ENCODE assay signal across 17 cellular contexts in the genomic region with DNA sequence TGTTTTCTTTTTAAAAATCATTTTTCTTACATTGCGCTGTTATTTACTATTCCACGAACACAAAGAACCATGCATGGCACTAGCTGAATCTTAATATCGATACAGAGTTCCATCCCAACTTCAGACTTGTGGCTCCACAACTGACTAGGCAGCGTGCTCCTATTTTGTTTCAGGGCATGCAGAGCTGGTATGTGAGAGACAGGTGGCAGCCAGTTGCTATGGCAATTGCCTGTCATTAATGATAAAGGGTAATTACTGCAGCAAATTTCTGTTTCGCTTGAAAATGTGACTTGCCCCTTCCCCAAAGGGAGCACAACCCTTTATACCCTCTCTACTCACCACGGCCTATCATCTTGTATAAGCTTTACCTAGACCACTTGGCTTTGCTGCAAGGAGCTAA.
DNase-seq lines count a peak whose midpoint lies in the region; ATAC-seq lines count a peak whose summit lies in the region.
"Had no signal": no experiment of that assay in that cellular context is flagged by ENCODE, and none has a peak within 500 bp of the region (broad histone marks: within the 10 kb centered on the region; RNA-seq: fewer than 3 reads in every experiment).

No MANE protein-coding gene starts in this region.

- H3K27me3 Mint-ChIP-seq in stimulated activated naive CD8-positive, alpha-beta T cell treated with anti-CD3 and anti-CD28 coated beads, Interleukin-15, amount 100 ng/mL, for 72 hours, result peaks cover 10% of the 10 kb centered on the region

- no peak overlapping the region for H3K27ac Mint-ChIP-seq in stimulated activated naive CD8-positive, alpha-beta T cell treated with anti-CD3 and anti-CD28 coated beads, Interleukin-15, amount 100 ng/mL, for 72 hours
- H3K27ac Mint-ChIP-seq: CD4-positive, alpha-beta T cell; T-helper 1 cell treated with Interleukin-12 subunit alpha and Interleukin-12 subunit beta and Interleukin-4 antibody, amounts not matched to agents 30 μg/mL and 1 μg/mL, for 36 hours had no signal

- no peaks in the 10 kb centered on the region for H3K4me1 Mint-ChIP-seq in stimulated activated naive CD8-positive, alpha-beta T cell treated with anti-CD3 and anti-CD28 coated beads, Interleukin-15, amount 100 ng/mL, for 72 hours

- no peaks in the 10 kb centered on the region for H3K9me3 Mint-ChIP-seq in stimulated activated naive CD8-positive, alpha-beta T cell treated with anti-CD3 and anti-CD28 coated beads, Interleukin-15, amount 100 ng/mL, for 72 hours
- H3K9me3 Mint-ChIP-seq: CD4-positive, alpha-beta T cell; T-helper 1 cell treated with Interleukin-12 subunit alpha and Interleukin-12 subunit beta and Interleukin-4 antibody, amounts not matched to agents 30 μg/mL and 1 μg/mL, for 36 hours had no signal

- DNase-seq in NCI-H2227 (lab: John Stamatoyannopoulos, UW; ENCODE audit: unreplicated experiment), result peak; percentile 11
- no peak for DNase-seq in NCI-H2227 treated with DMSO at 0.1 percent for 48 hours (lab: John Stamatoyannopoulos, UW)
- DNase-seq in NCI-H146 (lab: John Stamatoyannopoulos, UW), result peak; percentile 86
- peak; percentile 82 for DNase-seq in NCI-H69 (lab: John Stamatoyannopoulos, UW)
- DNase-seq in left kidney (ENCODE audit: low read depth, low spot score), result peak; percentile 39
- no peak for DNase-seq in NCI-H82 treated with DMSO at 0.1 percent for 48 hours (lab: John Stamatoyannopoulos, UW; ENCODE audit: unreplicated experiment)
- no peak for DNase-seq in stimulated activated naive CD8-positive, alpha-beta T cell treated with anti-CD3 and anti-CD28 coated beads, Interleukin-15, amount 100 ng/mL, for 72 hours
- DNase-seq: CD4-positive, alpha-beta T cell; Kasumi-1; NCI-H1105; NCI-H187 treated with DMSO at 0.1 percent for 48 hours; NCI-H2107; SIG-M5; SW 1271 had no signal

- no peak for ATAC-seq in stimulated activated naive CD8-positive, alpha-beta T cell treated with anti-CD3 and anti-CD28 coated beads, Interleukin-15, amount 100 ng/mL, for 72 hours
- no peak for ATAC-seq in HG02852 (IDR thresholded peaks at IDR 0.05; ENCODE audit: unreplicated experiment)
- ATAC-seq: K562 had no signal

- no peak overlapping the region for H3K4me3 Mint-ChIP-seq in stimulated activated naive CD8-positive, alpha-beta T cell treated with anti-CD3 and anti-CD28 coated beads, Interleukin-15, amount 100 ng/mL, for 72 hours
- H3K4me3 Mint-ChIP-seq: CD4-positive, alpha-beta T cell; T-helper 1 cell treated with Interleukin-12 subunit alpha and Interleukin-12 subunit beta and Interleukin-4 antibody, amounts not matched to agents 30 μg/mL and 1 μg/mL, for 36 hours had no signal

Comparison
In these comparisons a context has a peak if more than half of its experiments do, and no peak if none do; other contexts are left out.
1. DNase-seq: peak in NCI-H2227 (single experiment), NCI-H146 (single experiment), NCI-H69 (single experiment) and left kidney (single experiment); none in NCI-H2227 treated with DMSO at 0.1 percent for 48 hours (single experiment), NCI-H82 treated with DMSO at 0.1 percent for 48 hours (single experiment) and stimulated activated naive CD8-positive, alpha-beta T cell treated with anti-CD3 and anti-CD28 coated beads, Interleukin-15, amount 100 ng/mL, for 72 hours (0 of 2).